ENCODE assay signal across 22 cellular contexts in the genomic region with DNA sequence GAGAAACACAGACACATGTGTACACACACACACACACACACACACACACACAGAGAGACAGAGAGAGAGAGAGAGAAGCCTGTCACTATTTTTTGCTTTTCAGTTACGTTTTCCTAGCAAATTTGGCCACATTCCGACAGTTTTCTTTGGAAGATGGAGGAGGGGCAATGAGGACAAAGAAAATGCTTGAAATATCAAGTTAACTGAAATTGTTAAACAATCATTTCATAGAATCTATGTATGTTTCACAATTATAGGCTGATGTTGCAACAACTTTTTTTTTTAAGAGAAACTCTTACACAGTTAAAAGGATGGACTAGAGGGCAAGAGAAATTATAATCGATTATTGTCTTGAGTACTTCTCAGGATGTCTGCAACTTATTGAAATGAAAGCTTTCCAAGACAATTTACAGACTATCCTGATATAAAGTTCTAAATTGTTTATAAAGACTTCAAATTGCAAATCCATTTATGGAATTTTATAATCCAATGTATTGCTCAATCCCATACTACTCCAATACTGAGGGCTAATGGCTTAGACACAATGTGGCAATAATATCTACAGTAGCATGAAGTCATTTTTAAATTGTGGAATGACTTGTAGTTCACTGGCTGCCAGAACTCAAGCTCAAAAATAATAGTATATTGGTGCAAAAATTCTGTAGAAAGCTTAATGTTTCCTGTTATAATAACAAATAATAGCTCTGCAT.
"Had no signal": no experiment of that assay in that cellular context is flagged by ENCODE, and none has a peak within 500 bp of the region (broad histone marks: within the 10 kb centered on the region; RNA-seq: fewer than 3 reads in every experiment).

No MANE protein-coding gene starts in this region.

- H3K9me3 Mint-ChIP-seq: endodermal cell had no signal

- H3K27ac Mint-ChIP-seq: activated naive CD4-positive, alpha-beta T cell treated with anti-CD3 and anti-CD28 coated beads, Interleukin-2, amount 50 U/mL, for 24 hours; endodermal cell had no signal

- H3K27me3 ChIP-seq: adrenal gland, right lobe of liver, stomach, suprapubic skin, transverse colon, uterus had no signal

- H3K27me3 Mint-ChIP-seq: activated naive CD4-positive, alpha-beta T cell treated with anti-CD3 and anti-CD28 coated beads, Interleukin-2, amount 50 U/mL, for 24 hours had no signal

- H3K4me3 Mint-ChIP-seq: activated naive CD4-positive, alpha-beta T cell treated with anti-CD3 and anti-CD28 coated beads, Interleukin-2, amount 50 U/mL, for 24 hours; endodermal cell had no signal

- FAIRE-seq: astrocyte, kidney had no signal

- H3K4me1 Mint-ChIP-seq: activated naive CD4-positive, alpha-beta T cell treated with anti-CD3 and anti-CD28 coated beads, Interleukin-2, amount 50 U/mL, for 24 hours; endodermal cell had no signal

- ATAC-seq: lower lobe of right lung, mucosa of descending colon, right lobe of liver had no signal

- H3K9me3 ChIP-seq: adrenal gland, lower lobe of right lung, right lobe of liver, transverse colon, uterus had no signal

- H3K27ac ChIP-seq: adrenal gland, epithelial cell of prostate, lower lobe of right lung, right lobe of liver, skin epidermis, stomach, suprapubic skin, transverse colon, uterus had no signal

- DNase-seq: activated CD4-positive, alpha-beta T cell treated with anti-CD3 and anti-CD28 coated beads for 1 hour; activated gamma-delta T cell treated with Interleukin-2 at 50 U/mL for 16 hours; activated T-cell treated with anti-CD3 and anti-CD28 coated beads, Interleukin-2, amount 50 U/mL, for 1 hour; adrenal gland; cerebellar nuclear complex; cortex of kidney; endodermal cell; kidney; lower lobe of right lung; mesendoderm; mucosa of descending colon; occipital lobe; right lobe of liver; stimulated activated CD4-positive, alpha-beta T cell treated with anti-CD3 and anti-CD28 coated beads, Interleukin-1b, Interleukin-23, amount 100 ng/mL, for 48 hours; stomach; transverse colon; uterus had no signal

- H3K36me3 Mint-ChIP-seq: activated naive CD4-positive, alpha-beta T cell treated with anti-CD3 and anti-CD28 coated beads, Interleukin-2, amount 50 U/mL, for 24 hours had no signal

- H3K36me3 ChIP-seq: adrenal gland, lower lobe of right lung, right lobe of liver, stomach, suprapubic skin, transverse colon, uterus had no signal

- H3K4me3 ChIP-seq: adrenal gland, lower lobe of right lung, mucosa of descending colon, right lobe of liver, skin epidermis, stomach, suprapubic skin, transverse colon, uterus had no signal

- H3K4me1 ChIP-seq: adrenal gland, lower lobe of right lung, right lobe of liver, stomach, suprapubic skin, transverse colon, uterus had no signal
